ENCODE assay signal across 25 cellular contexts in the genomic region with DNA sequence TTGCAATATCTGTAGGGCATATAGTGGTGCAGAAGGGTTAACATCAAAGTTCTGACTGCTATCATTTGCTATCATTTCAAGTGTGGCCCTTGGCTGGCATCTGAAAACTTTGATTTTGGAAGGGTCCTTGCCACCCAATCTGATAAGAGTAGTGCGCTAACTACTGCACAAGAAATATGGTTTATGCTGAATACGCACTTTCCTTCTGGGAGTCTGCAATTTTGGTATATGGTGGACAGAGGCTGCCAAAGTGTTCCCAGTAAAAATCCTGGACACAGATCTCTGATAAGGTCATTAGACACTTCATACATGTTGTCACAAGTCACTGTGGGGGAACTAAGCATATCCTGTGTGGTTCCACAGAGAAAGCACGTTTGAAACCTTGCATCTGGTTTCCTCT.
"Had no signal": no experiment of that assay in that cellular context is flagged by ENCODE, and none has a peak within 500 bp of the region (broad histone marks: within the 10 kb centered on the region; RNA-seq: fewer than 3 reads in every experiment).

No MANE protein-coding gene starts in this region.

- FAIRE-seq: endometrium, islet of Langerhans, keratinocyte had no signal

- ATAC-seq: effector memory CD8-positive, alpha-beta T cell; esophagus mucosa; gastrocnemius medialis; heart right ventricle; left cardiac atrium; left lung; left ventricle myocardium superior; lower lobe of right lung; mucosa of descending colon had no signal

- H3K27ac ChIP-seq: colonic mucosa, epithelial cell of prostate, esophagus squamous epithelium, gastrocnemius medialis, heart right ventricle, left lung, lower lobe of right lung had no signal

- H3K4me1 ChIP-seq: colonic mucosa, esophagus squamous epithelium, gastrocnemius medialis, heart right ventricle, left lung, lower lobe of right lung had no signal

- H3K4me3 ChIP-seq: colonic mucosa, esophagus squamous epithelium, gastrocnemius medialis, heart right ventricle, left lung, lower lobe of right lung, mucosa of descending colon had no signal

- H3K9me3 ChIP-seq: colonic mucosa, esophagus squamous epithelium, gastrocnemius medialis, heart right ventricle, left lung, lower lobe of right lung had no signal

- DNase-seq: colonic mucosa; cortex of kidney; effector CD8-positive, alpha-beta T cell; effector memory CD8-positive, alpha-beta T cell; endodermal cell; erythroblast; esophagus squamous epithelium; foreskin fibroblast; foreskin melanocyte; gastrocnemius medialis; glutamatergic neuron; head of caudate nucleus; heart right ventricle; hippocampal formation; left cardiac atrium; left lung; left ventricle myocardium superior; lower lobe of right lung; mesenchymal stem cell; mucosa of descending colon had no signal

- H3K36me3 ChIP-seq: colonic mucosa, esophagus squamous epithelium, gastrocnemius medialis, heart right ventricle, left lung, lower lobe of right lung had no signal

- H3K27me3 ChIP-seq: colonic mucosa, esophagus squamous epithelium, gastrocnemius medialis, left lung had no signal
